In genomic region chr7:92446869-92447238, GRCh38 we compare ENCODE assay signal across 9 cellular contexts. TPM values are rescaled to one million over a fixed set of nuclear protein-coding genes. Genes with fewer than 3 reads are reported as not detected.
DNase-seq lines count a peak whose midpoint lies in the region; ATAC-seq and TF ChIP-seq lines count a peak whose summit lies in the region.
"Had no signal": no experiment of that assay in that cellular context is flagged by ENCODE, and none has a peak within 500 bp of the region (broad histone marks: within the 10 kb centered on the region; RNA-seq: fewer than 3 reads in every experiment).

No MANE protein-coding gene starts in this region.

- peak overlapping the region; percentile 85 for H3K4me3 Mint-ChIP-seq in activated CD4-positive, alpha-beta T cell treated with anti-CD3 and anti-CD28 coated beads, Interleukin-2, amount 10 ng/mL, durations not matched to agents 24 days and 14 days
- peak overlapping the region; percentile 86 for H3K4me3 Mint-ChIP-seq in memory B cell

- H3K4me1 Mint-ChIP-seq in activated CD4-positive, alpha-beta T cell treated with anti-CD3 and anti-CD28 coated beads, Interleukin-2, amount 10 ng/mL, durations not matched to agents 24 days and 14 days, result peaks cover 9% of the 10 kb centered on the region
- peaks cover 3% of the 10 kb centered on the region for H3K4me1 Mint-ChIP-seq in memory B cell

- H3K4me1 ChIP-seq in adipocyte (ENCODE audit: control insufficient read depth, insufficient read depth, low read length) (peaks cover 6% of the 10 kb centered on the region), thoracic aorta (ENCODE audit: control insufficient read depth in 1 of 2, low read depth in 2 of 2) (peaks cover 3 to 4% of the 10 kb centered on the region in 2 donors)

- peaks cover 17% of the 10 kb centered on the region for H3K36me3 Mint-ChIP-seq in activated CD4-positive, alpha-beta T cell treated with anti-CD3 and anti-CD28 coated beads, Interleukin-2, amount 10 ng/mL, durations not matched to agents 24 days and 14 days (ENCODE audit: low read depth)
- peaks cover 8% of the 10 kb centered on the region for H3K36me3 Mint-ChIP-seq in memory B cell

- H3K4me3 ChIP-seq in adipocyte (ENCODE audit: low read length), result peak overlapping the region; percentile 94
- peak overlapping the region; percentile 97 for H3K4me3 ChIP-seq in thoracic aorta

- H3K27ac ChIP-seq in thoracic aorta, result peak overlapping the region; percentile 31 to 93

- H3K27ac Mint-ChIP-seq in activated CD4-positive, alpha-beta T cell treated with anti-CD3 and anti-CD28 coated beads, Interleukin-2, amount 10 ng/mL, durations not matched to agents 24 days and 14 days, result peak overlapping the region; percentile 90
- peak overlapping the region; percentile 97 for H3K27ac Mint-ChIP-seq in memory B cell

- no peak for TF ChIP-seq CTCF in thoracic aorta (IDR thresholded peaks at IDR 0.05)

- no peak for DNase-seq in activated CD4-positive, alpha-beta T cell treated with anti-CD3 and anti-CD28 coated beads, Interleukin-2, amount 10 ng/mL, durations not matched to agents 24 days and 14 days
- DNase-seq in activated CD4-positive, alpha-beta T cell treated with anti-CD3 and anti-CD28 coated beads for 48 hours, result no peak
- DNase-seq in adipocyte (ENCODE audit: low read depth), result no peak
- DNase-seq in memory B cell (ENCODE audit: low spot score in 2 of 2), result no peak
- no peak for DNase-seq in thoracic aorta (ENCODE audit: low spot score)
- DNase-seq in NCI-H2171 (lab: John Stamatoyannopoulos, UW), result no peak
- DNase-seq in DMS153 (lab: John Stamatoyannopoulos, UW), result no peak

- H3K9me3 ChIP-seq in adipocyte (ENCODE audit: control insufficient read depth, low read length), result no peaks in the 10 kb centered on the region
- no peaks in the 10 kb centered on the region for H3K9me3 ChIP-seq in thoracic aorta

- H3K36me3 ChIP-seq in adipocyte (ENCODE audit: control insufficient read depth, insufficient read depth, low read length, severe bottlenecking) (peaks cover 18% of the 10 kb centered on the region), thoracic aorta (peaks cover 7% of the 10 kb centered on the region)

- peak overlapping the region; percentile 99 for H3K9ac ChIP-seq in adipocyte (ENCODE audit: low read length)

- intact Hi-C loops in activated CD4-positive, alpha-beta T cell treated with anti-CD3 and anti-CD28 coated beads, Interleukin-2, amount 10 ng/mL, durations not matched to agents 24 days and 14 days (cut with micrococcal nuclease), result loop anchor here (1.0 to 10.0 kb wide), 13 partner anchors 23 to 1362 kb away; partner anchors contain the start of genes AKAP9, ANKIB1, CDK6 and CYP51A1

- peaks cover 4% of the 10 kb centered on the region for H3K27me3 Mint-ChIP-seq in activated CD4-positive, alpha-beta T cell treated with anti-CD3 and anti-CD28 coated beads, Interleukin-2, amount 10 ng/mL, durations not matched to agents 24 days and 14 days
- no peaks in the 10 kb centered on the region for H3K27me3 Mint-ChIP-seq in memory B cell

- ATAC-seq in memory B cell (ENCODE audit: low read depth) (no peak), thoracic aorta (ENCODE audit: insufficient number of reproducible peaks, low FRiP score, low read depth) (no peak), GM21723 (IDR thresholded peaks at IDR 0.05; ENCODE audit: unreplicated experiment) (no peak)

- H3K27me3 ChIP-seq in adipocyte (replicated peaks; ENCODE audit: control insufficient read depth, insufficient read depth, low read length) (no peaks in the 10 kb centered on the region), thoracic aorta (replicated peaks; ENCODE audit: insufficient read depth) (no peaks in the 10 kb centered on the region)

- H3K9me3 Mint-ChIP-seq in activated CD4-positive, alpha-beta T cell treated with anti-CD3 and anti-CD28 coated beads, Interleukin-2, amount 10 ng/mL, durations not matched to agents 24 days and 14 days, result no peaks in the 10 kb centered on the region
- peaks cover 2% of the 10 kb centered on the region for H3K9me3 Mint-ChIP-seq in memory B cell

RNA-seq across cellular contexts. Expression of gene GATAD1, which starts 0.4 kb away (rescaled TPM):
- 21.4 and 22.1 TPM in 2 replicates for total RNA-seq in activated CD4-positive, alpha-beta T cell treated with anti-CD3 and anti-CD28 coated beads, Interleukin-2, amount 10 ng/mL, durations not matched to agents 24 days and 14 days
- total RNA-seq in thoracic aorta, result 10 to 100 TPM; 44.0 to 72.3 TPM

RNA-seq across cellular contexts. Expression of gene ERVW-1, which starts 30.9 kb away (rescaled TPM):
- not detected in 2 replicates for total RNA-seq in activated CD4-positive, alpha-beta T cell treated with anti-CD3 and anti-CD28 coated beads, Interleukin-2, amount 10 ng/mL, durations not matched to agents 24 days and 14 days
- total RNA-seq in thoracic aorta, result not detected
- total RNA-seq: lower leg skin had no signal
